ENCODE assay signal across 13 cellular contexts in the genomic region with DNA sequence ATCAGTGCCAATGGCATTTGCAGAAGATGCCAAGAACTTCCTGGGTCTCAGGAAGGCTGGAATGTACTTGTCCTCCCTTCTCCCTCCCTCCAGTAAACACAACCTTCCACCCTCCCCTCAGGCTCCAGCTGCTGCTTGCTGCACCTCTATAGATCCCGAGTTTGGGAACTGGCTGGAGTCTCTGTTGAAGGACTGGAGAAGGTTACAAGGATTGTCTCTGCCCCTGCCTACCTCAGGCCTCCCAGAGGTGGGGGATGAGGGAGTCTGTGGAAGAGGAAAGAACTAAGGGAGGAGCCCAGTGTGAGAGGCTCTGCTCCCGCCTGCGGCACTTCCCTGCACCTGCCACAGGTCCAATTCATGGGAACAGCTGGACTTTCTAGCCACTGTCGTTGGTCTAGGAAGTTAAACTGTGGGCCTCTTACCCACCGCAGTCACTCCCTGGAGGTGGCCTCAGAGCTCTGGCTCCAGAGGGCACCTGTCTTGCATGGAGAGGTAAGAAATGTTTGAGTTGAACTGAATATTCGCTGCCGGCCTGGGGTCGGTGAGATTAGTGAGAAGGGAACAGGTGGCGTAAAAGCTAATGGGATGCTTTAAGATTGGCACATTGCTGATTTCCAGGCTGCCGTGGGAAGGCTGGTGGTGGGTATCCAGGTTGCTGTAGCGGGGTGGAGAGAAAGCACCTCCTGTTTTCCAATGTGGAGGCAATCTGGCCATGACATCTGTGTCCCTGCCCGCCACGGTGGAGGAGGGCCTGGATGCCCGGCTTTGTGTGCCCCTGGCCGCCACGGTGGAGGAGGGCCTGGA. TPM values are rescaled to one million over a fixed set of nuclear protein-coding genes. Genes with fewer than 3 reads are reported as not detected.
A peak's percentile ranks its signal among the peaks of the same experiment; 100 is the strongest.
DNase-seq lines count a peak whose midpoint lies in the region; ATAC-seq and TF ChIP-seq lines count a peak whose summit lies in the region.
"Had no signal": no experiment of that assay in that cellular context is flagged by ENCODE, and none has a peak within 500 bp of the region (broad histone marks: within the 10 kb centered on the region; RNA-seq: fewer than 3 reads in every experiment).

No MANE protein-coding gene starts in this region.

- 83% methylated on average over 16 of the region's 16 CpGs for WGBS in prostate gland

- H3K27me3 Mint-ChIP-seq in neural crest cell (ENCODE audit: low read depth): no peaks in the 10 kb centered on the region
- H3K27me3 Mint-ChIP-seq in activated T-cell treated with anti-CD3 and anti-CD28 coated beads, Interleukin-2, amount 50 U/mL, for 72 hours (ENCODE audit: low read depth): peaks cover 47% of the 10 kb centered on the region

- H3K27ac ChIP-seq in foreskin keratinocyte: no peak overlapping the region
- H3K27ac ChIP-seq in prostate gland: no peak overlapping the region

- TF ChIP-seq CTCF in foreskin keratinocyte (conservative IDR thresholded peaks at IDR 0.05) (no peak), neural crest cell (conservative IDR thresholded peaks at IDR 0.05) (no peak), prostate gland (IDR thresholded peaks at IDR 0.05) (no peak)

- DNase-seq in DMS53 treated with DMSO at 0.1 percent for 48 hours (lab: John Stamatoyannopoulos, UW; ENCODE audit: unreplicated experiment) (peak; percentile 44), NCI-H2171 treated with DMSO at 0.1 percent for 48 hours (lab: John Stamatoyannopoulos, UW) (peak; percentile 26), foreskin keratinocyte (no peak), neural crest cell (ENCODE audit: low read depth, low spot score) (no peak), prostate gland (ENCODE audit: low spot score) (no peak)
- DNase-seq in activated T-cell treated with anti-CD3 and anti-CD28 coated beads, Interleukin-2, amount 50 U/mL, for 72 hours: no peak
- DNase-seq: activated CD8-positive, alpha-beta T cell treated with anti-CD3 and anti-CD28 coated beads, Interleukin-2, amount 10 ng/mL, durations not matched to agents 7 days and 5 days; activated effector memory CD4-positive, alpha-beta T cell treated with Interleukin-2 at 50 U/mL for 16 hours; NCI-H1105; nucleus accumbens had no signal

- H3K9me3 Mint-ChIP-seq in neural crest cell: peaks cover under 1% of the 10 kb centered on the region
- H3K9me3 Mint-ChIP-seq in activated T-cell treated with anti-CD3 and anti-CD28 coated beads, Interleukin-2, amount 50 U/mL, for 72 hours: no peaks in the 10 kb centered on the region

- H3K4me1 ChIP-seq in foreskin keratinocyte: peaks cover 17% of the 10 kb centered on the region
- H3K4me1 ChIP-seq in prostate gland (replicated peaks): no peaks in the 10 kb centered on the region

- H3K27me3 ChIP-seq in foreskin keratinocyte (no peaks in the 10 kb centered on the region), prostate gland (replicated peaks; ENCODE audit: insufficient read depth) (no peaks in the 10 kb centered on the region)

- no peaks in the 10 kb centered on the region for H3K36me3 ChIP-seq in prostate gland

- no peaks in the 10 kb centered on the region for H3K36me3 Mint-ChIP-seq in neural crest cell (ENCODE audit: low read depth)
- no peaks in the 10 kb centered on the region for H3K36me3 Mint-ChIP-seq in activated T-cell treated with anti-CD3 and anti-CD28 coated beads, Interleukin-2, amount 50 U/mL, for 72 hours (ENCODE audit: insufficient read depth in 2 of 2)

- H3K9me3 ChIP-seq in prostate gland: no peaks in the 10 kb centered on the region

- peak overlapping the region; percentile 88 for H3K27ac Mint-ChIP-seq in neural crest cell (ENCODE audit: unreplicated experiment)
- no peak overlapping the region for H3K27ac Mint-ChIP-seq in activated T-cell treated with anti-CD3 and anti-CD28 coated beads, Interleukin-2, amount 50 U/mL, for 72 hours
- H3K27ac Mint-ChIP-seq: activated CD8-positive, alpha-beta T cell treated with anti-CD3 and anti-CD28 coated beads, Interleukin-2, amount 10 ng/mL, durations not matched to agents 7 days and 5 days had no signal

- intact Hi-C loops in prostate gland (cut with DNase I): no loop called here

- TF ChIP-seq POLR2A in prostate gland (IDR thresholded peaks at IDR 0.05): no peak

- peak; percentile 62 for ATAC-seq in foreskin keratinocyte
- no peak for ATAC-seq in HG03571 (IDR thresholded peaks at IDR 0.05; ENCODE audit: unreplicated experiment)
- no peak for ATAC-seq in HG02763 (IDR thresholded peaks at IDR 0.05; ENCODE audit: unreplicated experiment)
- no peak for ATAC-seq in activated T-cell treated with anti-CD3 and anti-CD28 coated beads, Interleukin-2, amount 50 U/mL, for 72 hours (replicated peaks in 1 of 2)
- ATAC-seq: activated CD8-positive, alpha-beta T cell treated with anti-CD3 and anti-CD28 coated beads, Interleukin-2, amount 10 ng/mL, durations not matched to agents 7 days and 5 days; K562 had no signal

- no peak overlapping the region for H3K4me3 Mint-ChIP-seq in neural crest cell
- no peak overlapping the region for H3K4me3 Mint-ChIP-seq in activated T-cell treated with anti-CD3 and anti-CD28 coated beads, Interleukin-2, amount 50 U/mL, for 72 hours
- H3K4me3 Mint-ChIP-seq: activated CD8-positive, alpha-beta T cell treated with anti-CD3 and anti-CD28 coated beads, Interleukin-2, amount 10 ng/mL, durations not matched to agents 7 days and 5 days had no signal

- peaks cover 27% of the 10 kb centered on the region for H3K4me1 Mint-ChIP-seq in neural crest cell
- no peaks in the 10 kb centered on the region for H3K4me1 Mint-ChIP-seq in activated T-cell treated with anti-CD3 and anti-CD28 coated beads, Interleukin-2, amount 50 U/mL, for 72 hours (ENCODE audit: low read depth)

- no peak overlapping the region for H3K4me3 ChIP-seq in prostate gland
- H3K4me3 ChIP-seq: K562 had no signal

RNA-seq across cellular contexts. Expression of a gene that starts 54.3 kb away (rescaled TPM):
- total RNA-seq in foreskin keratinocyte (32.5 and 36.4 TPM in 2 replicates), neural crest cell (7.0 and 7.3 TPM in 2 replicates), prostate gland (10 to 100 TPM in 1 of 2 donors, 1 to 10 TPM in 1; 3.4 to 14.8 TPM)
- 31.2 and 32.9 TPM in 2 replicates for polyA plus RNA-seq in foreskin keratinocyte
- 1 to 10 TPM; 1.8 TPM for total RNA-seq in activated T-cell treated with anti-CD3 and anti-CD28 coated beads, Interleukin-2, amount 50 U/mL, for 72 hours
- total RNA-seq: activated CD8-positive, alpha-beta T cell treated with anti-CD3 and anti-CD28 coated beads, Interleukin-2, amount 10 ng/mL, durations not matched to agents 7 days and 5 days had no signal

Comparison
In these comparisons a context has a peak if more than half of its experiments do, and no peak if none do; other contexts are left out.
1. DNase-seq: peak in DMS53 treated with DMSO at 0.1 percent for 48 hours (single experiment) and NCI-H2171 treated with DMSO at 0.1 percent for 48 hours (single experiment); none in foreskin keratinocyte (0 of 2), neural crest cell (single experiment), prostate gland (single experiment) and activated T-cell treated with anti-CD3 and anti-CD28 coated beads, Interleukin-2, amount 50 U/mL, for 72 hours (0 of 2).